In genomic region chr10:69820817-69821216, GRCh38 we compare ENCODE assay signal across 34 cellular contexts. TPM values are rescaled to one million over a fixed set of nuclear protein-coding genes. Genes with fewer than 3 reads are reported as not detected.
"Had no signal": no experiment of that assay in that cellular context is flagged by ENCODE, and none has a peak within 500 bp of the region (broad histone marks: within the 10 kb centered on the region; RNA-seq: fewer than 3 reads in every experiment).

No MANE protein-coding gene starts in this region.

- H3K4me3 Mint-ChIP-seq: activated B cell treated with CpG ODN at 0.5 μM for 24 hours; activated CD4-positive, alpha-beta memory T cell treated with anti-CD3 and anti-CD28 coated beads for 36 hours; activated CD4-positive, alpha-beta T cell treated with anti-CD3 and anti-CD28 coated beads for 36 hours; activated CD4-positive, alpha-beta T cell treated with anti-CD3 and anti-CD28 coated beads, Interleukin-2, amount 10 ng/mL, durations not matched to agents 24 days and 14 days; activated CD8-positive, alpha-beta memory T cell treated with anti-CD3 and anti-CD28 coated beads, Interleukin-2, amount 10 ng/mL, durations not matched to agents 7 days and 5 days; activated CD8-positive, alpha-beta T cell treated with anti-CD3 and anti-CD28 coated beads, Interleukin-2, amount 10 ng/mL, durations not matched to agents 7 days and 5 days; activated naive CD4-positive, alpha-beta T cell treated with anti-CD3 and anti-CD28 coated beads for 36 hours; activated naive CD4-positive, alpha-beta T cell treated with anti-CD3 and anti-CD28 coated beads, Interleukin-2, amount 50 U/mL, for 24 hours; activated naive CD8-positive, alpha-beta T cell treated with anti-CD3 and anti-CD28 coated beads, Interleukin-2, amount 10 ng/mL, durations not matched to agents 7 days and 5 days; activated T-helper 1 cell treated with anti-CD3 and anti-CD28 coated beads, Interleukin-12 subunit alpha, Interleukin-12 subunit beta, Interleukin-2, Interleukin-4 antibody, amounts not matched to agents 30 ng/mL and 10 ng/mL and 1 ng/mL, durations not matched to agents 14 hours and 24 hours and 36 hours; central memory CD8-positive, alpha-beta T cell; dendritic cell treated with granulocyte-macrophage colony-stimulating factor and Interleukin-4, amounts not matched to agents 40 ng/mL and 50 ng/mL, for 4 days; effector memory CD8-positive, alpha-beta T cell; T-helper 17 cell; T-helper 2 cell treated with Interferon-gamma antibody and Interleukin-4, amounts not matched to agents 5 μg/mL and 100 μg/mL, for 36 hours had no signal

- H3K36me3 ChIP-seq: esophagus squamous epithelium, gastroesophageal sphincter, heart right ventricle had no signal

- H3K27ac Mint-ChIP-seq: activated B cell treated with CpG ODN at 0.5 μM for 24 hours; activated CD4-positive, alpha-beta memory T cell treated with anti-CD3 and anti-CD28 coated beads for 36 hours; activated CD4-positive, alpha-beta T cell treated with anti-CD3 and anti-CD28 coated beads for 36 hours; activated CD4-positive, alpha-beta T cell treated with anti-CD3 and anti-CD28 coated beads, Interleukin-2, amount 10 ng/mL, durations not matched to agents 24 days and 14 days; activated CD8-positive, alpha-beta memory T cell treated with anti-CD3 and anti-CD28 coated beads, Interleukin-2, amount 10 ng/mL, durations not matched to agents 7 days and 5 days; activated CD8-positive, alpha-beta T cell treated with anti-CD3 and anti-CD28 coated beads, Interleukin-2, amount 10 ng/mL, durations not matched to agents 7 days and 5 days; activated naive CD4-positive, alpha-beta T cell treated with anti-CD3 and anti-CD28 coated beads for 36 hours; activated naive CD4-positive, alpha-beta T cell treated with anti-CD3 and anti-CD28 coated beads, Interleukin-2, amount 50 U/mL, for 24 hours; activated naive CD8-positive, alpha-beta T cell treated with anti-CD3 and anti-CD28 coated beads, Interleukin-2, amount 10 ng/mL, durations not matched to agents 7 days and 5 days; activated T-helper 1 cell treated with anti-CD3 and anti-CD28 coated beads, Interleukin-12 subunit alpha, Interleukin-12 subunit beta, Interleukin-2, Interleukin-4 antibody, amounts not matched to agents 30 ng/mL and 10 ng/mL and 1 ng/mL, durations not matched to agents 14 hours and 24 hours and 36 hours; activated T-helper 2 cell treated with anti-CD3 and anti-CD28 coated beads, Interferon-gamma antibody, Interleukin-2, Interleukin-4, amounts not matched to agents 10 μg/mL and 5 μg/mL and 100 μg/mL, durations not matched to agents 14 hours and 24 hours and 36 hours; dendritic cell treated with granulocyte-macrophage colony-stimulating factor and Interleukin-4, amounts not matched to agents 40 ng/mL and 50 ng/mL, for 4 days; T-helper 17 cell; T-helper 2 cell treated with Interferon-gamma antibody and Interleukin-4, amounts not matched to agents 5 μg/mL and 100 μg/mL, for 36 hours had no signal

- H3K9me3 ChIP-seq: esophagus squamous epithelium had no signal

- H3K27me3 ChIP-seq: brain microvascular endothelial cell, esophagus squamous epithelium, gastroesophageal sphincter, heart right ventricle had no signal

- DNase-seq: activated B cell treated with CpG ODN at 0.5 μM for 24 hours; activated CD4-positive, alpha-beta memory T cell treated with anti-CD3 and anti-CD28 coated beads for 36 hours; activated CD4-positive, alpha-beta T cell treated with anti-CD3 and anti-CD28 coated beads for 36 hours; activated CD4-positive, alpha-beta T cell treated with anti-CD3 and anti-CD28 coated beads, Interleukin-2, amount 10 ng/mL, durations not matched to agents 24 days and 14 days; activated CD8-positive, alpha-beta memory T cell treated with anti-CD3 and anti-CD28 coated beads, Interleukin-2, amount 10 ng/mL, durations not matched to agents 7 days and 5 days; activated CD8-positive, alpha-beta memory T cell treated with anti-CD3 and anti-CD28 coated beads, Interleukin-2, amount 50 U/mL, for 4 hours; activated CD8-positive, alpha-beta T cell treated with anti-CD3 and anti-CD28 coated beads, Interleukin-2, amount 10 ng/mL, durations not matched to agents 7 days and 5 days; activated effector memory CD4-positive, alpha-beta T cell treated with anti-CD3 and anti-CD28 coated beads, Interleukin-2, amount 50 U/mL, for 16 hours; activated naive CD4-positive, alpha-beta T cell treated with anti-CD3 and anti-CD28 coated beads for 36 hours; activated naive CD8-positive, alpha-beta T cell treated with anti-CD3 and anti-CD28 coated beads, Interleukin-2, amount 10 ng/mL, durations not matched to agents 7 days and 5 days; activated T-cell treated with anti-CD3 and anti-CD28 coated beads, Interleukin-2, amount 50 U/mL, for 1 hour; activated T-cell treated with anti-CD3 and anti-CD28 coated beads, Interleukin-2, amount 50 U/mL, for 48 hours; amniotic stem cell; anterior cingulate cortex; brain microvascular endothelial cell; dorsolateral prefrontal cortex; effector memory CD8-positive, alpha-beta T cell; esophagus squamous epithelium; foreskin melanocyte; heart right ventricle; T-helper 1 cell; T-helper 17 cell; T1000; WERI-Rb-1 had no signal

- ATAC-seq: activated CD4-positive, alpha-beta T cell treated with anti-CD3 and anti-CD28 coated beads for 36 hours; activated CD4-positive, CD25-positive, alpha-beta regulatory T cell treated with anti-CD3 and anti-CD28 coated beads, Interleukin-2, amount 50 U/mL, for 24 hours; activated CD8-positive, alpha-beta memory T cell treated with anti-CD3 and anti-CD28 coated beads, Interleukin-2, amount 10 ng/mL, durations not matched to agents 7 days and 5 days; activated CD8-positive, alpha-beta T cell treated with anti-CD3 and anti-CD28 coated beads, Interleukin-2, amount 10 ng/mL, durations not matched to agents 7 days and 5 days; effector memory CD8-positive, alpha-beta T cell; gastroesophageal sphincter; heart right ventricle; T-helper 17 cell had no signal

- H3K9me3 Mint-ChIP-seq: activated B cell treated with CpG ODN at 0.5 μM for 24 hours; activated naive CD4-positive, alpha-beta T cell treated with anti-CD3 and anti-CD28 coated beads, Interleukin-2, amount 50 U/mL, for 24 hours; central memory CD8-positive, alpha-beta T cell; effector memory CD8-positive, alpha-beta T cell had no signal

- H3K4me3 ChIP-seq: coronary artery, dorsolateral prefrontal cortex, esophagus squamous epithelium, gastroesophageal sphincter, heart right ventricle had no signal

- H3K27me3 Mint-ChIP-seq: activated naive CD4-positive, alpha-beta T cell treated with anti-CD3 and anti-CD28 coated beads, Interleukin-2, amount 50 U/mL, for 24 hours had no signal

- H3K36me3 Mint-ChIP-seq: activated CD4-positive, alpha-beta memory T cell treated with anti-CD3 and anti-CD28 coated beads for 36 hours; activated naive CD4-positive, alpha-beta T cell treated with anti-CD3 and anti-CD28 coated beads, Interleukin-2, amount 50 U/mL, for 24 hours had no signal

- H3K27ac ChIP-seq: brain microvascular endothelial cell, coronary artery, dorsolateral prefrontal cortex, esophagus squamous epithelium, gastroesophageal sphincter, heart right ventricle, WERI-Rb-1 had no signal

RNA-seq across cellular contexts. Expression of gene COL13A1, which starts 19.1 kb away (rescaled TPM):
- total RNA-seq: activated B cell treated with CpG ODN at 0.5 μM for 24 hours; activated CD4-positive, alpha-beta memory T cell treated with anti-CD3 and anti-CD28 coated beads for 36 hours; activated CD4-positive, alpha-beta T cell treated with anti-CD3 and anti-CD28 coated beads for 36 hours; activated CD4-positive, alpha-beta T cell treated with anti-CD3 and anti-CD28 coated beads, Interleukin-2, amount 10 ng/mL, durations not matched to agents 24 days and 14 days; activated CD8-positive, alpha-beta memory T cell treated with anti-CD3 and anti-CD28 coated beads for 36 hours; activated CD8-positive, alpha-beta memory T cell treated with anti-CD3 and anti-CD28 coated beads, Interleukin-2, amount 10 ng/mL, durations not matched to agents 7 days and 5 days; activated CD8-positive, alpha-beta T cell treated with anti-CD3 and anti-CD28 coated beads, Interleukin-2, amount 10 ng/mL, durations not matched to agents 7 days and 5 days; activated naive CD4-positive, alpha-beta T cell treated with anti-CD3 and anti-CD28 coated beads for 36 hours; activated naive CD8-positive, alpha-beta T cell treated with anti-CD3 and anti-CD28 coated beads, Interleukin-2, amount 10 ng/mL, durations not matched to agents 7 days and 5 days; activated T-helper 1 cell treated with anti-CD3 and anti-CD28 coated beads, Interleukin-12 subunit alpha, Interleukin-12 subunit beta, Interleukin-2, Interleukin-4 antibody, amounts not matched to agents 30 ng/mL and 10 ng/mL and 1 ng/mL, durations not matched to agents 14 hours and 24 hours and 36 hours; activated T-helper 2 cell treated with anti-CD3 and anti-CD28 coated beads, Interferon-gamma antibody, Interleukin-2, Interleukin-4, amounts not matched to agents 10 μg/mL and 5 μg/mL and 100 μg/mL, durations not matched to agents 14 hours and 24 hours and 36 hours; T-helper 17 cell had no signal
